Comparison of ENCODE assay signal across 17 cellular contexts in the genomic region with DNA sequence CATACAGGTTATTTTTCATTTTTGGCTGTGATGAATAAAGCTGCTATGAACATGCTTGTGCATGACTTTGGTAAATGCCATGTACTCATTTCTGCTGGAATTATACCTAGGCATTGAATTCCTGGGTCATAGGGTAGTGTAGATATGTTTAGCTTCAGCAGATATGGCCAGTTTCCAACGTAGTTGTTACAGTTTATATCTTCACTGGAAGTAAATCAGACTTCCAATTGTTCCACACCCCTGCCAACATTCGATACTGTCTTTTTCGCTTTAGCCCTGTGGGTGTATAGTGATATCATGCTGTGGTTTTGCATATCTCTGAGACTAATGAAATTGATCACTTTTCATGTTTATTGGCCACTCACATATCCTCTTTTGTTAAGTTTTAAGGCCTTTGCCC.
"Had no signal": no experiment of that assay in that cellular context is flagged by ENCODE, and none has a peak within 500 bp of the region (broad histone marks: within the 10 kb centered on the region; RNA-seq: fewer than 3 reads in every experiment).

No MANE protein-coding gene starts in this region.

- H3K27me3 ChIP-seq: cardiac muscle cell, transverse colon had no signal

- ATAC-seq: activated T-cell treated with anti-CD3 and anti-CD28 coated beads, Interleukin-2, amount 50 U/mL, for 4 hours; left cardiac atrium; natural killer cell treated with Interleukin-12 subunit alpha and Interleukin-12 subunit beta and Interleukin-15 and Interleukin-18, amount 100 ng/mL, for 72 hours; right cardiac atrium; stimulated activated memory B cell treated with anti-CD40 and anti-IgM and Interleukin-4, amounts not matched to agents 10 μg/mL and 1 μg/mL and 100 μg/mL, for 72 hours had no signal

- FAIRE-seq: colon, endothelial cell of umbilical vein had no signal

- H3K27ac ChIP-seq: cardiac muscle cell, transverse colon, VCaP had no signal

- H3K36me3 ChIP-seq: cardiac muscle cell, transverse colon had no signal

- H3K4me3 ChIP-seq: cardiac muscle cell, transverse colon had no signal

- H3K9me3 ChIP-seq: transverse colon had no signal

- DNase-seq: activated CD4-positive, alpha-beta memory T cell treated with anti-CD3 and anti-CD28 coated beads for 36 hours; activated gamma-delta T cell treated with Interleukin-2 at 50 U/mL for 16 hours; activated naive CD8-positive, alpha-beta T cell treated with anti-CD3 and anti-CD28 coated beads, Interleukin-2, amount 10 ng/mL, durations not matched to agents 7 days and 5 days; activated T-cell treated with anti-CD3 and anti-CD28 coated beads, Interleukin-2, amount 50 U/mL, for 4 hours; aorta; hypothalamus; left cardiac atrium; nucleus accumbens; right cardiac atrium; SW 1271; transverse colon had no signal
